19 cellular contexts compared by ENCODE assay signal in genomic region chr9:84791608-84792007, GRCh38.
"Had no signal": no experiment of that assay in that cellular context is flagged by ENCODE, and none has a peak within 500 bp of the region (broad histone marks: within the 10 kb centered on the region; RNA-seq: fewer than 3 reads in every experiment).

No MANE protein-coding gene starts in this region.

- H3K9me3 ChIP-seq: sigmoid colon, stomach, transverse colon had no signal

- H3K27me3 ChIP-seq: cardiac muscle cell, sigmoid colon, stomach, transverse colon had no signal

- H3K9me3 Mint-ChIP-seq: dendritic cell treated with granulocyte-macrophage colony-stimulating factor and Interleukin-4, amounts not matched to agents 40 ng/mL and 50 ng/mL, for 4 days had no signal

- ATAC-seq: left colon, left ventricle myocardium superior had no signal

- DNase-seq: glutamatergic neuron; kidney; left colon; left ventricle myocardium superior; mesenchymal stem cell; midbrain; nephron progenitor cell; sigmoid colon; stimulated activated CD4-positive, alpha-beta T cell treated with anti-CD3 and anti-CD28 coated beads, Interleukin-2, amount 100 ng/mL, for 24 hours; stimulated activated CD4-positive, alpha-beta T cell treated with anti-CD3 and anti-CD28 coated beads, Interleukin-4, amount 100 ng/mL, for 4 hours; stimulated activated naive CD4-positive, alpha-beta T cell; stomach; transverse colon had no signal

- H3K27ac ChIP-seq: cardiac muscle cell, sigmoid colon, stomach, transverse colon had no signal

- H3K4me1 ChIP-seq: sigmoid colon, stomach, transverse colon had no signal

- H3K27ac Mint-ChIP-seq: dendritic cell treated with granulocyte-macrophage colony-stimulating factor and Interleukin-4, amounts not matched to agents 40 ng/mL and 50 ng/mL, for 4 days; nephron progenitor cell had no signal

- H3K36me3 ChIP-seq: cardiac muscle cell, sigmoid colon, stomach, transverse colon had no signal

- H3K4me3 ChIP-seq: cardiac muscle cell, lung, sigmoid colon, skin epidermis, stomach, transverse colon had no signal

- FAIRE-seq: colon, frontal cortex, kidney had no signal

- H3K4me3 Mint-ChIP-seq: dendritic cell treated with granulocyte-macrophage colony-stimulating factor and Interleukin-4, amounts not matched to agents 40 ng/mL and 50 ng/mL, for 4 days; nephron progenitor cell had no signal
